15 cellular contexts compared by ENCODE assay signal in genomic region chr20:59016795-59017492, GRCh38. TPM values are rescaled to one million over a fixed set of nuclear protein-coding genes. Genes with fewer than 3 reads are reported as not detected.
A peak's percentile ranks its signal among the peaks of the same experiment; 100 is the strongest.
DNase-seq lines count a peak whose midpoint lies in the region; ATAC-seq and TF ChIP-seq lines count a peak whose summit lies in the region.
"Had no signal": no experiment of that assay in that cellular context is flagged by ENCODE, and none has a peak within 500 bp of the region (broad histone marks: within the 10 kb centered on the region; RNA-seq: fewer than 3 reads in every experiment).

No MANE protein-coding gene starts in this region.

- no peak overlapping the region for H3K4me3 ChIP-seq in thymus (ENCODE audit: low read length)
- H3K4me3 ChIP-seq: pancreas, PC-9, upper lobe of left lung had no signal

- CTCF ChIA-PET in activated CD8-positive, alpha-beta T cell treated with anti-CD3 and anti-CD28 coated beads for 36 hours (lab: Charles Lee): no interaction called here

- WGBS in thymus: 5% methylated on average over 4 of the region's 4 CpGs

- H3K4me1 Mint-ChIP-seq in activated CD8-positive, alpha-beta T cell treated with anti-CD3 and anti-CD28 coated beads for 36 hours (ENCODE audit: low read depth): peaks cover 38% of the 10 kb centered on the region
- peaks cover 32% of the 10 kb centered on the region for H3K4me1 Mint-ChIP-seq in endothelial cell (ENCODE audit: unreplicated experiment)

- intact Hi-C loops in Right ventricle myocardium superior (cut with DNase I) (no loop called here), left cardiac atrium (cut with DNase I) (no loop called here)
- intact Hi-C loops in activated CD8-positive, alpha-beta T cell treated with anti-CD3 and anti-CD28 coated beads for 36 hours (cut with micrococcal nuclease): no loop called here

- DNase-seq in Right ventricle myocardium superior (no peak), left cardiac atrium (no peak), endothelial cell (ENCODE audit: low spot score) (no peak), NCI-H226 (no peak), NCI-H146 (lab: John Stamatoyannopoulos, UW) (no peak), epidermal melanocyte (ENCODE audit: insufficient read length, low spot score) (no peak)
- peak; percentile 49 for DNase-seq in activated CD8-positive, alpha-beta T cell treated with anti-CD3 and anti-CD28 coated beads for 36 hours
- DNase-seq: central memory CD4-positive, alpha-beta T cell; foreskin fibroblast; PC-9 had no signal

- H3K36me3 ChIP-seq in thymus (ENCODE audit: control insufficient read depth, insufficient read depth): peaks cover 5% of the 10 kb centered on the region
- H3K36me3 ChIP-seq: pancreas had no signal

- H3K4me1 ChIP-seq in thymus (ENCODE audit: control insufficient read depth, insufficient read depth, low read length): peaks cover 45% of the 10 kb centered on the region
- H3K4me1 ChIP-seq: pancreas had no signal

- H3K27me3 Mint-ChIP-seq in activated CD8-positive, alpha-beta T cell treated with anti-CD3 and anti-CD28 coated beads for 36 hours: no peaks in the 10 kb centered on the region
- peaks cover 4% of the 10 kb centered on the region for H3K27me3 Mint-ChIP-seq in endothelial cell (ENCODE audit: unreplicated experiment)

- peak overlapping the region; percentile 27 for H3K27ac Mint-ChIP-seq in activated CD8-positive, alpha-beta T cell treated with anti-CD3 and anti-CD28 coated beads for 36 hours
- peak overlapping the region; percentile 20 for H3K27ac Mint-ChIP-seq in endothelial cell (ENCODE audit: unreplicated experiment)
- H3K27ac Mint-ChIP-seq: WTC11 had no signal

- H3K9me3 ChIP-seq in thymus (ENCODE audit: control insufficient read depth): no peaks in the 10 kb centered on the region
- H3K9me3 ChIP-seq: BE2C, pancreas, upper lobe of left lung had no signal

- no peaks in the 10 kb centered on the region for H3K9me3 Mint-ChIP-seq in activated CD8-positive, alpha-beta T cell treated with anti-CD3 and anti-CD28 coated beads for 36 hours
- no peaks in the 10 kb centered on the region for H3K9me3 Mint-ChIP-seq in endothelial cell (ENCODE audit: unreplicated experiment)
- H3K9me3 Mint-ChIP-seq: WTC11 had no signal

- POLR2A ChIA-PET in activated CD8-positive, alpha-beta T cell treated with anti-CD3 and anti-CD28 coated beads for 36 hours (lab: Charles Lee): interaction anchor here (0.6 to 3.1 kb wide), 3 partner anchors 10 to 185 kb away, joined by 4 to 13 read pairs (median 9); partner anchors contain the start of gene ATP5F1E

- H3K36me3 Mint-ChIP-seq in activated CD8-positive, alpha-beta T cell treated with anti-CD3 and anti-CD28 coated beads for 36 hours (ENCODE audit: low read depth): no peaks in the 10 kb centered on the region
- peaks cover 4% of the 10 kb centered on the region for H3K36me3 Mint-ChIP-seq in endothelial cell (ENCODE audit: low read depth, unreplicated experiment)
- H3K36me3 Mint-ChIP-seq: WTC11 had no signal

- H3K27ac ChIP-seq in thymus (ENCODE audit: low read depth): peak overlapping the region; percentile 1
- H3K27ac ChIP-seq: PC-9, upper lobe of left lung had no signal

- no peak overlapping the region for H3K4me3 Mint-ChIP-seq in activated CD8-positive, alpha-beta T cell treated with anti-CD3 and anti-CD28 coated beads for 36 hours
- no peak overlapping the region for H3K4me3 Mint-ChIP-seq in endothelial cell (ENCODE audit: unreplicated experiment)
- H3K4me3 Mint-ChIP-seq: WTC11 had no signal

- peak; percentile 61 for ATAC-seq in Right ventricle myocardium superior (ENCODE audit: poor library complexity)
- ATAC-seq in left cardiac atrium: no peak
- peak; percentile 49 for ATAC-seq in activated CD8-positive, alpha-beta T cell treated with anti-CD3 and anti-CD28 coated beads for 36 hours
- ATAC-seq: WTC11 had no signal

- H3K27me3 ChIP-seq in thymus (ENCODE audit: control insufficient read depth, insufficient read depth): no peaks in the 10 kb centered on the region
- H3K27me3 ChIP-seq: BE2C, pancreas, upper lobe of left lung had no signal

- TF ChIP-seq CTCF in activated CD8-positive, alpha-beta T cell treated with anti-CD3 and anti-CD28 coated beads for 36 hours (IDR thresholded peaks at IDR 0.05): no peak
- no peak for TF ChIP-seq CTCF in endothelial cell (IDR thresholded peaks at IDR 0.05; ENCODE audit: unreplicated experiment)

RNA-seq across cellular contexts. Expression of gene TUBB1, which starts 2.3 kb away (rescaled TPM):
- 0.22 TPM for total RNA-seq in Right ventricle myocardium superior
- under 1 TPM; 0.15 to 0.37 TPM for total RNA-seq in left cardiac atrium
- not detected for total RNA-seq in activated CD8-positive, alpha-beta T cell treated with anti-CD3 and anti-CD28 coated beads for 36 hours
- total RNA-seq in endothelial cell (ENCODE audit: unreplicated experiment): not detected
- polyA plus RNA-seq in thymus: 0.14 TPM
- total RNA-seq: WTC11 had no signal

RNA-seq across cellular contexts. Expression of gene CTSZ, which starts 9.9 kb away (rescaled TPM):
- 133 TPM for total RNA-seq in Right ventricle myocardium superior
- 100 to 1,000 TPM; 166 to 174 TPM for total RNA-seq in left cardiac atrium
- total RNA-seq in activated CD8-positive, alpha-beta T cell treated with anti-CD3 and anti-CD28 coated beads for 36 hours: 10 to 100 TPM; 17.9 to 18.4 TPM
- total RNA-seq in endothelial cell (ENCODE audit: unreplicated experiment): 150 TPM
- polyA plus RNA-seq in thymus: 134 TPM

RNA-seq across cellular contexts. Expression of gene ATP5F1E, which starts 15.2 kb away (rescaled TPM):
- 143 TPM for total RNA-seq in Right ventricle myocardium superior
- total RNA-seq in left cardiac atrium: 100 to 1,000 TPM; 122 to 125 TPM
- total RNA-seq in activated CD8-positive, alpha-beta T cell treated with anti-CD3 and anti-CD28 coated beads for 36 hours: 10 to 100 TPM; 67.4 to 68.8 TPM
- 102 TPM for total RNA-seq in endothelial cell (ENCODE audit: unreplicated experiment)
- polyA plus RNA-seq in thymus: 82.1 TPM

RNA-seq across cellular contexts. Expression of gene PRELID3B, which starts 25.6 kb away (rescaled TPM):
- total RNA-seq in Right ventricle myocardium superior: 37.6 TPM
- total RNA-seq in left cardiac atrium: 10 to 100 TPM; 39.9 to 58.4 TPM
- total RNA-seq in activated CD8-positive, alpha-beta T cell treated with anti-CD3 and anti-CD28 coated beads for 36 hours: 100 to 1,000 TPM; 140 to 145 TPM
- total RNA-seq in endothelial cell (ENCODE audit: unreplicated experiment): 40.2 TPM
- polyA plus RNA-seq in thymus: 33.4 TPM

RNA-seq across cellular contexts. Expression of gene NELFCD, which starts 35.9 kb away (rescaled TPM):
- total RNA-seq in Right ventricle myocardium superior (29.0 TPM), left cardiac atrium (10 to 100 TPM; 28.7 to 34.1 TPM), endothelial cell (ENCODE audit: unreplicated experiment) (68.7 TPM)
- 100 to 1,000 TPM; 106 to 120 TPM for total RNA-seq in activated CD8-positive, alpha-beta T cell treated with anti-CD3 and anti-CD28 coated beads for 36 hours
- 60.6 TPM for polyA plus RNA-seq in thymus

Comparison
In these comparisons a context has a peak if more than half of its experiments do, and no peak if none do; other contexts are left out.
1. ATAC-seq: peak in Right ventricle myocardium superior (single experiment) and activated CD8-positive, alpha-beta T cell treated with anti-CD3 and anti-CD28 coated beads for 36 hours (single experiment); none in left cardiac atrium (0 of 2).